1 cellular context compared by ENCODE assay signal in genomic region chr6:138945354-138945753, GRCh38.
TF ChIP-seq lines count a peak whose summit lies in the region.

No MANE protein-coding gene starts in this region.

TF ChIP-seq in IMR-90, 13 proteins besides CTCF, POLR2A, EP300 and RAD21 (continued from another document):
- TF ChIP-seq RFX5 (IDR thresholded peaks at IDR 0.05; ENCODE audit: low read depth, low read length) (no peak), MAZ (IDR thresholded peaks at IDR 0.05; ENCODE audit: borderline replicate concordance, low read depth, low read length) (no peak), ELK1 (IDR thresholded peaks at IDR 0.05; ENCODE audit: borderline replicate concordance, low read depth, low read length) (no peak), BHLHE40 (IDR thresholded peaks at IDR 0.05; ENCODE audit: low read depth, low read length) (no peak), MXI1 (IDR thresholded peaks at IDR 0.05; ENCODE audit: borderline replicate concordance, low read depth, low read length) (no peak), CHD1 (IDR thresholded peaks at IDR 0.05; ENCODE audit: low read depth, low read length) (no peak), SMC3 (IDR thresholded peaks at IDR 0.05; ENCODE audit: low read depth, low read length) (no peak), NFE2L2 (IDR thresholded peaks at IDR 0.05; ENCODE audit: low read depth, low read length) (no peak), RCOR1 (IDR thresholded peaks at IDR 0.05; ENCODE audit: insufficient replicate concordance, low read length) (no peak), CEBPB (IDR thresholded peaks at IDR 0.05; ENCODE audit: low read depth, low read length) (no peak), USF2 (IDR thresholded peaks at IDR 0.05; ENCODE audit: low read depth, low read length) (no peak), FOS (IDR thresholded peaks at IDR 0.05; ENCODE audit: low read depth, low read length) (no peak)
